Comparison of ENCODE assay signal across 7 cellular contexts in genomic region chr1:23177438-23178380, GRCh38. TPM values are rescaled to one million over a fixed set of nuclear protein-coding genes. Genes with fewer than 3 reads are reported as not detected.
DNase-seq lines count a peak whose midpoint lies in the region; ATAC-seq, FAIRE-seq and TF ChIP-seq lines count a peak whose summit lies in the region.

No MANE protein-coding gene starts in this region.

- DNase-seq in NCI-H510A treated with DMSO at 0.1 percent for 48 hours (lab: John Stamatoyannopoulos, UW) = peak; percentile 47
- peak; percentile 23 for DNase-seq in activated T-cell treated with anti-CD3 and anti-CD28 coated beads for 4 hours
- DNase-seq in endothelial cell of umbilical vein (ENCODE audit: low read depth, low spot score) = peak; percentile 97
- DNase-seq in midbrain (lab: John Stamatoyannopoulos, UW) = peak; percentile 58
- DNase-seq in stimulated activated naive CD4-positive, alpha-beta T cell (lab: John Stamatoyannopoulos, UW) = peak in 4 of 6 experiments; percentile 9 to 30 (median 24)

- no peaks in the 10 kb centered on the region for H3K79me2 ChIP-seq in endothelial cell of umbilical vein (ENCODE audit: control insufficient read depth, insufficient read depth, low read length)

- BruUV-seq in endothelial cell of umbilical vein (replicated peaks; lab: Mats Ljungman, UMichigan) = TSS peak; percentile 90

- TF ChIP-seq CTCF in GM12875 (IDR thresholded peaks at IDR 0.05; ENCODE audit: borderline replicate concordance, insufficient read depth, low read depth, low read length) (0 out of 2 replicates have a peak, but pooled peaks have one; percentile 18), endothelial cell of umbilical vein (IDR thresholded peaks at IDR 0.05; ENCODE audit: extremely low read depth in 1 of 2, insufficient read depth in 1 of 2, low read depth in 1 of 2, low read length in 2 of 2) (peak; percentile 5 to 18)

- FAIRE-seq in endothelial cell of umbilical vein (lab: Jason Lieb, UNC) = peak; percentile 97

- peak overlapping the region; percentile 77 for H3K27ac ChIP-seq in endothelial cell of umbilical vein (ENCODE audit: insufficient read depth, low read depth, low read length)

- POLR2A ChIA-PET in endothelial cell of umbilical vein (lab: Charles Lee) = interaction anchor here (0.7 to 1.3 kb wide), 4 partner anchors 9 to 78 kb away, joined by 3 to 5 read pairs (median 4); no protein-coding TSS in a partner anchor

- H3K9ac ChIP-seq in endothelial cell of umbilical vein (replicated peaks; ENCODE audit: extremely low read depth, insufficient read depth, low read length) = peak overlapping the region; percentile 85

- H3K27me3 ChIP-seq in endothelial cell of umbilical vein (ENCODE audit: control insufficient read depth in 2 of 2, insufficient read depth in 2 of 2, low read length in 2 of 2) = no peaks in the 10 kb centered on the region

- ATAC-seq in HG02885 (IDR thresholded peaks at IDR 0.05; ENCODE audit: poor library complexity, unreplicated experiment) = peak; percentile 61

- peaks cover 15% of the 10 kb centered on the region for H3K4me1 ChIP-seq in endothelial cell of umbilical vein (ENCODE audit: control insufficient read depth, extremely low read depth, insufficient read depth, low read length)

- no peaks in the 10 kb centered on the region for H4K20me1 ChIP-seq in endothelial cell of umbilical vein (replicated peaks; ENCODE audit: control insufficient read depth, extremely low read depth, insufficient read depth, low read length)

- H2AFZ ChIP-seq in endothelial cell of umbilical vein (ENCODE audit: low read depth, low read length) = peak overlapping the region; percentile 79

- no peaks in the 10 kb centered on the region for H3K36me3 ChIP-seq in endothelial cell of umbilical vein (ENCODE audit: control insufficient read depth in 2 of 2, extremely low read depth in 1 of 2, insufficient read depth in 2 of 2, low read length in 2 of 2)

- dilution Hi-C loops in endothelial cell of umbilical vein (cut with MboI; ENCODE audit: extremely low pct_ligation_motif_present, low sequenced_read_pairs) = no loop called here

- H3K4me3 ChIP-seq in GM12875 (ENCODE audit: low read depth, low read length) = peak overlapping the region; percentile 61
- peak overlapping the region; percentile 23 to 57 (median 50) for H3K4me3 ChIP-seq in endothelial cell of umbilical vein (replicated peaks in 1 of 3; ENCODE audit: insufficient read depth in 1 of 3, low read depth in 1 of 3, low read length in 3 of 3)

- H3K9me1 ChIP-seq in endothelial cell of umbilical vein (replicated peaks; ENCODE audit: control insufficient read depth, extremely low read depth, insufficient read depth, low read length) = no peaks in the 10 kb centered on the region

- intact Hi-C loops in endothelial cell of umbilical vein (cut with micrococcal nuclease) = loop anchor here (1.0 kb wide), 1 partner anchor 9 kb away; the partner anchor contains the start of gene LUZP1

- peak overlapping the region; percentile 75 for H3K4me2 ChIP-seq in endothelial cell of umbilical vein (ENCODE audit: insufficient read depth, low read length)

- H3K9me3 ChIP-seq in endothelial cell of umbilical vein (replicated peaks; ENCODE audit: control insufficient read depth, insufficient read depth, low read length) = no peaks in the 10 kb centered on the region

- peak; percentile 66 for TF ChIP-seq POLR2A in endothelial cell of umbilical vein (IDR thresholded peaks at IDR 0.05; ENCODE audit: low read depth, low read length)

- CTCF ChIA-PET in endothelial cell of umbilical vein (lab: Charles Lee) = interaction anchor here (0.8 to 4.2 kb wide), 10 partner anchors 8 to 200 kb away, joined by 3 to 65 read pairs (median 6); partner anchors contain the start of gene LUZP1

TF ChIP-seq in endothelial cell of umbilical vein, 7 proteins besides CTCF, POLR2A, EP300 and RAD21:
- peak; percentile 91 for TF ChIP-seq POLR2AphosphoS5 (IDR thresholded peaks at IDR 0.05; ENCODE audit: insufficient read depth, low read depth, low read length)
- TF ChIP-seq MYC (IDR thresholded peaks at IDR 0.05; ENCODE audit: low read depth, low read length) = no peak
- TF ChIP-seq JUN (IDR thresholded peaks at IDR 0.05; ENCODE audit: borderline replicate concordance, insufficient read depth, insufficient read length, low read depth) = peak; percentile 35
TF ChIP-seq in endothelial cell of umbilical vein: peak in this region for 2.

RNA-seq across cellular contexts. Expression of gene LUZP1, which starts 9.1 kb away (rescaled TPM):
- total RNA-seq in endothelial cell of umbilical vein = 82.4 and 92.3 TPM in 2 replicates
- polyA plus RNA-seq in endothelial cell of umbilical vein = 24.0 and 26.3 TPM in 2 replicates
- polyA plus RNA-seq in endothelial cell of umbilical vein (2011; cell fraction: cytosol; rRNA removed) = 27.7 and 27.9 TPM in 2 replicates
- 51.3 and 61.7 TPM in 2 replicates for polyA plus RNA-seq in endothelial cell of umbilical vein (2011; cell fraction: nucleus; rRNA removed)
- 48.4 and 60.7 TPM in 2 replicates for polyA plus RNA-seq in endothelial cell of umbilical vein (2012)
- polyA minus RNA-seq in endothelial cell of umbilical vein = 84.2 and 92.3 TPM in 2 replicates
- polyA minus RNA-seq in endothelial cell of umbilical vein (2011; cell fraction: cytosol; rRNA and poly(A)+ RNA removed) = 12.7 TPM
- 58.7 and 84.7 TPM in 2 replicates for polyA minus RNA-seq in endothelial cell of umbilical vein (2011; cell fraction: nucleus; rRNA and poly(A)+ RNA removed)

RNA-seq across cellular contexts. Expression of gene HTR1D, which starts 39.6 kb away (rescaled TPM):
- 1.5 and 2.2 TPM in 2 replicates for total RNA-seq in endothelial cell of umbilical vein
- 1.9 TPM in 2 replicates for polyA plus RNA-seq in endothelial cell of umbilical vein
- polyA plus RNA-seq in endothelial cell of umbilical vein (2011; cell fraction: cytosol; rRNA removed) = 1.8 TPM in 2 replicates
- 0.91 and 0.98 TPM in 2 replicates for polyA plus RNA-seq in endothelial cell of umbilical vein (2011; cell fraction: nucleus; rRNA removed)
- polyA plus RNA-seq in endothelial cell of umbilical vein (2012) = 4.3 and 5.4 TPM in 2 replicates
- 0.93 and 1.6 TPM in 2 replicates for polyA minus RNA-seq in endothelial cell of umbilical vein
- 3.3 TPM for polyA minus RNA-seq in endothelial cell of umbilical vein (2011; cell fraction: cytosol; rRNA and poly(A)+ RNA removed)
- polyA minus RNA-seq in endothelial cell of umbilical vein (2011; cell fraction: nucleus; rRNA and poly(A)+ RNA removed) = 0.96 and 1.1 TPM in 2 replicates

Comparison
In these comparisons a context has a peak if more than half of its experiments do, and no peak if none do; other contexts are left out.
1. Peak in every context shown above with its lines: DNase-seq, ATAC-seq, H3K4me3 ChIP-seq and H3K27ac ChIP-seq.
2. DNase-seq: peak in every context shown above with its lines; median percentile 97 in endothelial cell of umbilical vein; 58 in midbrain; 47 in NCI-H510A treated with DMSO at 0.1 percent for 48 hours; 24 in stimulated activated naive CD4-positive, alpha-beta T cell; 23 in activated T-cell treated with anti-CD3 and anti-CD28 coated beads for 4 hours.